Comparison of ENCODE assay signal across 17 cellular contexts in genomic region chr15:63370764-63371163, GRCh38. TPM values are rescaled to one million over a fixed set of nuclear protein-coding genes. Genes with fewer than 3 reads are reported as not detected.
A peak's percentile ranks its signal among the peaks of the same experiment; 100 is the strongest.
DNase-seq lines count a peak whose midpoint lies in the region; TF ChIP-seq lines count a peak whose summit lies in the region.
"Had no signal": no experiment of that assay in that cellular context is flagged by ENCODE, and none has a peak within 500 bp of the region (broad histone marks: within the 10 kb centered on the region; RNA-seq: fewer than 3 reads in every experiment).

No MANE protein-coding gene starts in this region.

- no peaks in the 10 kb centered on the region for H3K36me3 ChIP-seq in adrenal gland (replicated peaks in 1 of 2)
- H3K36me3 ChIP-seq: neutrophil had no signal

- no peak for TF ChIP-seq POLR2A in adrenal gland (IDR thresholded peaks at IDR 0.05)

- no peaks in the 10 kb centered on the region for H3K4me1 ChIP-seq in adrenal gland (replicated peaks in 1 of 2)

- DNase-seq in Calu3 (no peak), NCI-H187 (lab: John Stamatoyannopoulos, UW) (peak; percentile 39 to 58), nephron progenitor cell (no peak), superior temporal gyrus (ENCODE audit: extremely low spot score) (no peak), ecto neural progenitor cell (ENCODE audit: low spot score) (no peak), adrenal gland (no peak), progenitor cell of endocrine pancreas (ENCODE audit: low spot score, unreplicated experiment) (no peak)
- DNase-seq: activated CD4-positive, alpha-beta T cell treated with anti-CD3 and anti-CD28 coated beads, Interleukin-2, amount 10 ng/mL, durations not matched to agents 24 days and 14 days; activated T-cell treated with anti-CD3 and anti-CD28 coated beads for 4 hours; effector CD4-positive, alpha-beta T cell; hippocampal formation; NCI-H1436; stimulated activated naive CD4-positive, alpha-beta T cell treated with Interleukin-2 at 50 U/mL for 16 hours had no signal

- no peak overlapping the region for H3K4me3 ChIP-seq in adrenal gland

- CTCF ChIA-PET in Calu3 (lab: Charles Lee), result no interaction called here

- H3K9me3 ChIP-seq in adrenal gland (replicated peaks in 1 of 3), result no peaks in the 10 kb centered on the region
- H3K9me3 ChIP-seq: neutrophil had no signal

- no peaks in the 10 kb centered on the region for H3K27me3 ChIP-seq in adrenal gland
- H3K27me3 ChIP-seq: neutrophil had no signal

- WGBS in adrenal gland, 4 donors, result 81 to 91% (median 90%) methylated on average over 4 of the region's 4 CpGs

- BruUV-seq in Calu3 (replicated peaks; lab: Mats Ljungman, UMichigan), result no TSS peak

- intact Hi-C loops in Calu3 (cut with micrococcal nuclease; ENCODE audit: unreplicated experiment), result no loop called here
- intact Hi-C loops in adrenal gland (cut with DNase I), result no loop called here

- peaks cover 19% of the 10 kb centered on the region for H3K36me3 Mint-ChIP-seq in Calu3 (ENCODE audit: insufficient read depth, unreplicated experiment)
- no peaks in the 10 kb centered on the region for H3K36me3 Mint-ChIP-seq in brain
- peaks cover 4% of the 10 kb centered on the region for H3K36me3 Mint-ChIP-seq in nephron progenitor cell (ENCODE audit: low read depth)
- H3K36me3 Mint-ChIP-seq in progenitor cell of endocrine pancreas (ENCODE audit: insufficient read depth), result no peaks in the 10 kb centered on the region
- H3K36me3 Mint-ChIP-seq: activated naive CD8-positive, alpha-beta T cell had no signal

- H3K4me3 Mint-ChIP-seq in Calu3 (ENCODE audit: low read depth, unreplicated experiment), result no peak overlapping the region
- no peak overlapping the region for H3K4me3 Mint-ChIP-seq in brain
- no peak overlapping the region for H3K4me3 Mint-ChIP-seq in nephron progenitor cell
- no peak overlapping the region for H3K4me3 Mint-ChIP-seq in progenitor cell of endocrine pancreas (ENCODE audit: low read depth)
- H3K4me3 Mint-ChIP-seq: activated CD4-positive, alpha-beta T cell treated with anti-CD3 and anti-CD28 coated beads, Interleukin-2, amount 10 ng/mL, durations not matched to agents 24 days and 14 days; activated naive CD8-positive, alpha-beta T cell had no signal

- H3K27me3 Mint-ChIP-seq in Calu3 (ENCODE audit: unreplicated experiment) (no peaks in the 10 kb centered on the region), brain (no peaks in the 10 kb centered on the region), nephron progenitor cell (ENCODE audit: low read depth, poor library complexity) (peaks cover 17% of the 10 kb centered on the region), progenitor cell of endocrine pancreas (peaks cover 18% of the 10 kb centered on the region)
- H3K27me3 Mint-ChIP-seq: activated CD4-positive, alpha-beta T cell treated with anti-CD3 and anti-CD28 coated beads, Interleukin-2, amount 10 ng/mL, durations not matched to agents 24 days and 14 days; activated naive CD8-positive, alpha-beta T cell had no signal

- no peak for TF ChIP-seq CTCF in Calu3 (IDR thresholded peaks at IDR 0.05; ENCODE audit: unreplicated experiment)
- TF ChIP-seq CTCF in brain (conservative IDR thresholded peaks at IDR 0.05), result no peak
- no peak for TF ChIP-seq CTCF in nephron progenitor cell (IDR thresholded peaks at IDR 0.05)
- TF ChIP-seq CTCF in adrenal gland (IDR thresholded peaks at IDR 0.05), result no peak
- TF ChIP-seq CTCF in progenitor cell of endocrine pancreas (IDR thresholded peaks at IDR 0.05; ENCODE audit: unreplicated experiment), result no peak

- H3K27ac ChIP-seq in adrenal gland, result no peak overlapping the region
- H3K27ac ChIP-seq: neutrophil had no signal

- H3K4me1 Mint-ChIP-seq in Calu3 (ENCODE audit: low read depth, unreplicated experiment), result peaks cover 61% of the 10 kb centered on the region
- peaks cover 51% of the 10 kb centered on the region for H3K4me1 Mint-ChIP-seq in brain
- peaks cover 62% of the 10 kb centered on the region for H3K4me1 Mint-ChIP-seq in nephron progenitor cell
- no peaks in the 10 kb centered on the region for H3K4me1 Mint-ChIP-seq in progenitor cell of endocrine pancreas (ENCODE audit: low read depth)

- H3K9me3 Mint-ChIP-seq in Calu3 (ENCODE audit: low read depth, unreplicated experiment) (no peaks in the 10 kb centered on the region), brain (no peaks in the 10 kb centered on the region), nephron progenitor cell (no peaks in the 10 kb centered on the region), progenitor cell of endocrine pancreas (ENCODE audit: low read depth) (no peaks in the 10 kb centered on the region)
- H3K9me3 Mint-ChIP-seq: activated CD4-positive, alpha-beta T cell treated with anti-CD3 and anti-CD28 coated beads, Interleukin-2, amount 10 ng/mL, durations not matched to agents 24 days and 14 days had no signal

- H3K27ac Mint-ChIP-seq in Calu3 (ENCODE audit: unreplicated experiment), result peak overlapping the region; percentile 46
- H3K27ac Mint-ChIP-seq in brain, result peak overlapping the region in 4 of 5 experiments; percentile 18 to 80 (median 58)
- peak overlapping the region; percentile 92 for H3K27ac Mint-ChIP-seq in nephron progenitor cell
- no peak overlapping the region for H3K27ac Mint-ChIP-seq in progenitor cell of endocrine pancreas
- H3K27ac Mint-ChIP-seq: activated CD4-positive, alpha-beta T cell treated with anti-CD3 and anti-CD28 coated beads, Interleukin-2, amount 10 ng/mL, durations not matched to agents 24 days and 14 days; activated naive CD8-positive, alpha-beta T cell had no signal

RNA-seq across cellular contexts. Expression of gene CA12, which starts 10.9 kb away (rescaled TPM):
- 21.5 and 26.0 TPM in 2 replicates for total RNA-seq in Calu3 (2022)
- polyA plus RNA-seq in brain (ENCODE audit: insufficient read depth, low read depth, low replicate concordance), result 0.68 TPM
- total RNA-seq in adrenal gland, result under 1 TPM in 6 of 8 donors, not detected in 2; under 0.01 to 0.52 (median 0.31) TPM
- under 1 TPM; 0.08 to 0.37 (median 0.20) TPM for polyA plus RNA-seq in adrenal gland
- total RNA-seq in progenitor cell of endocrine pancreas, result 0.38 and 0.58 TPM in 2 replicates
- total RNA-seq: mononuclear cell had no signal

Comparison
In these comparisons a context has a peak if more than half of its experiments do, and no peak if none do; other contexts are left out.
1. DNase-seq: peak in NCI-H187 (2 of 2); none in Calu3 (single experiment), nephron progenitor cell (single experiment), superior temporal gyrus (single experiment), ecto neural progenitor cell (single experiment), adrenal gland (0 of 7) and progenitor cell of endocrine pancreas (single experiment).
2. RNA of gene CA12, which starts 10.9 kb away (total RNA-seq): 21.5 to 26.0 TPM in Calu3; 0.38 to 0.58 TPM in progenitor cell of endocrine pancreas and under 0.01 to 0.52 TPM in adrenal gland; every median in the first group is over 10 times any median in the second.